In the genomic region with DNA sequence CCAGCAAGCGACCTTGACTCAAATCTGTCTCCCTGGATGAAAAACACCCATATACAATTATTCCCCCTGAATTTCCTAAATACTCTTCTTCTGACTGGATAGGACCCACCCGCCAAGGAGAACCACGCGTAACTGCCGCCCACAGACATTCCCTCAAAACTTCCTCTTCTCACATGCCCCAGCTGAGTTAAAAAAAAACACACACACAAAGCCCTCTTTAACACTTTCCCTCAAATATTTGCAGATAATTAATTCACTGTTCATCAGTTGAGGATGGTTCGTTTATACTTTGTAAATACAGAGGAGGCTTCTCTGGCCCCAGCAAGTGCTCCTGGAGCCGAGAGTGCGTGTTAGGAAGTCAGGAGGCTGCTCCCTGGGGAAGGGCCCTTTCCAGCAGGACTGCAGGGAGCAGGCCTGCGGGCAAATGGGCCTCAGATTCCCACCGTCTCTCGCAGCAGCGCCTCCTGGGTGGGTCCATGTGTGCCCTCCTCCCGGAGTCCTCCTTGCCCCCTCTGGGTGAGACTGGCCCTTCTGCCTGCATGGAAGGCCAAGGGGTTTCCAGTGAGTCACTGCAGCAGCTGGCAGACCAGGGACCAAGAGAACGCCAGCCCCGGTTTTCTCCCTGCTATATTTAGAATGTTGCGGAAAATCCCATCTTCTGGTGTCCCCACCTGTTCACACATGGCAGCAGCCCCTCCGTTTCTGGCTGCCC, we compare ENCODE assay signal across 8 cellular contexts. TPM values are rescaled to one million over a fixed set of nuclear protein-coding genes. Genes with fewer than 3 reads are reported as not detected.
DNase-seq lines count a peak whose midpoint lies in the region; ATAC-seq, FAIRE-seq and TF ChIP-seq lines count a peak whose summit lies in the region.

No MANE protein-coding gene starts in this region.

- FAIRE-seq in GM19239 (lab: Jason Lieb, UNC), result peak; percentile 77

- BruUV-seq in Caco-2 (replicated peaks; lab: Mats Ljungman, UMichigan), result no TSS peak

- H3K27me3 Mint-ChIP-seq in Caco-2 (ENCODE audit: insufficient read depth, unreplicated experiment), result no peaks in the 10 kb centered on the region

- TF ChIP-seq CTCF in Caco-2 (IDR thresholded peaks at IDR 0.05; ENCODE audit: insufficient read depth in 1 of 2, low read depth in 1 of 2, low read length in 1 of 2, severe bottlenecking in 1 of 2, unreplicated experiment in 1 of 2), result no peak

- DNase-seq in GM19239 (ENCODE audit: insufficient read length, low spot score) (no peak), NCI-H748 (lab: John Stamatoyannopoulos, UW; ENCODE audit: unreplicated experiment) (peak; percentile 57), epidermal melanocyte (ENCODE audit: insufficient read length, low spot score) (peak; percentile 78), posterior vena cava (ENCODE audit: low spot score) (peak; percentile 80), NCI-H1436 treated with DMSO at 0.1 percent for 48 hours (lab: John Stamatoyannopoulos, UW) (no peak), Caco-2 (no peak)
- DNase-seq in activated CD4-positive, alpha-beta T cell treated with anti-CD3 and anti-CD28 coated beads, Interleukin-2, amount 50 U/mL, for 4 hours, result no peak

- intact Hi-C loops in posterior vena cava (cut with DNase I), result no loop called here
- intact Hi-C loops in Caco-2 (cut with micrococcal nuclease; ENCODE audit: unreplicated experiment), result no loop called here

- H3K36me3 Mint-ChIP-seq in Caco-2 (ENCODE audit: insufficient read depth, unreplicated experiment), result no peaks in the 10 kb centered on the region

- CTCF ChIA-PET in Caco-2 (lab: Charles Lee), result no interaction called here

- POLR2A ChIA-PET in Caco-2 (lab: Charles Lee), result no interaction called here

- peaks cover 4% of the 10 kb centered on the region; the same call in 1 of the 2 replicates for H3K4me1 ChIP-seq in Caco-2

- no peak for ATAC-seq in GM21619 (IDR thresholded peaks at IDR 0.05; ENCODE audit: unreplicated experiment)

- H3K9me3 ChIP-seq in Caco-2, result no peaks in the 10 kb centered on the region

- no peak overlapping the region for H3K4me3 Mint-ChIP-seq in Caco-2 (ENCODE audit: unreplicated experiment)

- H3K36me3 ChIP-seq in Caco-2 (ENCODE audit: control insufficient read depth, insufficient read depth, low read length), result no peaks in the 10 kb centered on the region

- H3K4me1 Mint-ChIP-seq in Caco-2 (ENCODE audit: low read depth, unreplicated experiment), result no peaks in the 10 kb centered on the region

- no peak overlapping the region for H3K4me3 ChIP-seq in Caco-2 (ENCODE audit: low read depth, low read length)

- H3K27ac Mint-ChIP-seq in Caco-2 (ENCODE audit: unreplicated experiment), result no peak overlapping the region

- no peaks in the 10 kb centered on the region for H3K9me3 Mint-ChIP-seq in Caco-2 (ENCODE audit: unreplicated experiment)

- no peaks in the 10 kb centered on the region for H3K27me3 ChIP-seq in Caco-2 (replicated peaks; ENCODE audit: control insufficient read depth, insufficient read depth, low read length)

RNA-seq across cellular contexts. Expression of gene MGLL, which starts 46.8 kb away (rescaled TPM):
- total RNA-seq in posterior vena cava, result 100 to 1,000 TPM; 107 to 216 TPM
- 7.8 and 8.4 TPM in 2 replicates for total RNA-seq in Caco-2 (2022)

Comparison
In these comparisons a context has a peak if more than half of its experiments do, and no peak if none do; other contexts are left out.
1. DNase-seq: peak in NCI-H748 (single experiment), epidermal melanocyte (single experiment) and posterior vena cava (single experiment); none in GM19239 (single experiment), NCI-H1436 treated with DMSO at 0.1 percent for 48 hours (single experiment), activated CD4-positive, alpha-beta T cell treated with anti-CD3 and anti-CD28 coated beads, Interleukin-2, amount 50 U/mL, for 4 hours (0 of 2) and Caco-2 (0 of 2).
2. RNA of gene MGLL, which starts 46.8 kb away (total RNA-seq): 107 to 216 TPM in posterior vena cava; 7.8 to 8.4 TPM in Caco-2; every median in the first group is over 10 times any median in the second.